8 cellular contexts compared by ENCODE assay signal in the genomic region with DNA sequence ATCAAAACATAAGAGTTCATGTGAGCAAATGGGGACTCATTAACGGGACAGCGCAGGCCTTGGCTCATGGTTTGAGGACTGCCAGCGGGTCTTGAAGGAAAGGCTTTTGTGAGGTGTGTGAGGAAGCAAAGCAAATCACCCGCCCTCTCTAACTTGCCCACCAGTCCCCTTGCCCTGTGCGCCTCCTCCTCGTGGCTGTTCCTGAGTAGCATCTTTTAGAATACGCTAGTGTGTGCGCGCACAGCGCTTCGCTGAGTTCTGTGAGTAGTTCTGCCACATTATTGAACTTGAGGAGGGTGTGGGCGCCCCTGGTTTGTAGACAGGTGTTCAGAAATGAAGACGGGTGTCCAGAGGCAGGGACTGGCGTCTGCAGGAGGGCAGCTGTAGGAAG.
DNase-seq lines count a peak whose midpoint lies in the region; ATAC-seq and TF ChIP-seq lines count a peak whose summit lies in the region.
"Not testable (repeated sequence)": the region's sequence is repeated elsewhere in the genome, so short reads cannot be mapped to it uniquely, and the experiment has no call there.

No MANE protein-coding gene starts in this region.

- H3K27ac Mint-ChIP-seq in WTC11 (peak overlapping the region; percentile 41), chondrocyte (ENCODE audit: unreplicated experiment) (peak overlapping the region; percentile 95)

- not testable (repeated sequence) for H3K27me3 Mint-ChIP-seq in WTC11 (ENCODE audit: low read depth); chondrocyte (ENCODE audit: low read depth)

- peak overlapping the region; percentile 71 for H3K4me3 ChIP-seq in fibroblast of the aortic adventitia (ENCODE audit: low read depth, low read length)
- H3K4me3 ChIP-seq in muscle layer of colon (ENCODE audit: low read depth in 1 of 2, low read length in 2 of 2) = peak overlapping the region; percentile 68 to 76
- H3K4me3 ChIP-seq in sigmoid colon = peak overlapping the region; percentile 55 to 73 (median 67)
- peak overlapping the region; percentile 56 to 73 for H3K4me3 ChIP-seq in uterus

- TF ChIP-seq EP300 in sigmoid colon (IDR thresholded peaks at IDR 0.05) = not testable (repeated sequence)

- H3K9ac ChIP-seq in muscle layer of colon (ENCODE audit: low read length) = peak overlapping the region; percentile 44

- DNase-seq in G401 (ENCODE audit: low spot score) (peak; percentile 35), WTC11 (ENCODE audit: low spot score) (peak; percentile 38), fibroblast of the aortic adventitia (ENCODE audit: low read depth) (peak; percentile 9), iPS-NIHi7 (ENCODE audit: extremely low spot score) (peak; percentile 26)
- DNase-seq in chondrocyte (ENCODE audit: low spot score); sigmoid colon; uterus: not testable (repeated sequence)

- 41 to 55% methylated on average over 14 of the region's 14 CpGs for WGBS in sigmoid colon, 2 donors

- H3K27ac ChIP-seq in muscle layer of colon (ENCODE audit: low read depth, low read length) = not testable (repeated sequence)
- H3K27ac ChIP-seq in sigmoid colon (peak overlapping the region; percentile 78 to 86 (median 84)), uterus (peak overlapping the region; percentile 54 to 67)

- ATAC-seq in WTC11 = peak; percentile 11

- H3K9me3 Mint-ChIP-seq in WTC11 = not testable (repeated sequence)
- H3K9me3 Mint-ChIP-seq in chondrocyte (ENCODE audit: low read depth) = peaks cover 14% of the 10 kb centered on the region

- TF ChIP-seq POLR2A in sigmoid colon (IDR thresholded peaks at IDR 0.05); uterus (IDR thresholded peaks at IDR 0.05): not testable (repeated sequence)

- not testable (repeated sequence) for H3K36me3 ChIP-seq in muscle layer of colon (ENCODE audit: insufficient read depth, low read length); sigmoid colon; uterus

- CTCF ChIA-PET in WTC11 (lab: Charles Lee) = interaction anchor here (1.2 kb wide), 1 partner anchor 89 kb away, joined by 3 read pairs; the partner anchor contains the start of gene ZNF718

- H3K27me3 ChIP-seq in muscle layer of colon (ENCODE audit: control insufficient read depth in 1 of 2, insufficient read depth in 2 of 2, low read length in 2 of 2); sigmoid colon; uterus: not testable (repeated sequence)

- in situ Hi-C loops in G401 (cut with HindIII; ENCODE audit: low sequenced_read_pairs) = not testable (repeated sequence)

- H3K4me3 Mint-ChIP-seq in WTC11 (peak overlapping the region; percentile 89), chondrocyte (ENCODE audit: unreplicated experiment) (peak overlapping the region; percentile 76)

- H3K4me1 ChIP-seq in muscle layer of colon (ENCODE audit: insufficient read depth, low read length); uterus: not testable (repeated sequence)
- peaks cover 0 to 11% (median 8%) of the 10 kb centered on the region in 4 donors for H3K4me1 ChIP-seq in sigmoid colon

- intact Hi-C loops in sigmoid colon (cut with DNase I) = loop anchor here (2.0 kb wide), 1 partner anchor 30 kb away; no protein-coding TSS in a partner anchor
- intact Hi-C loops in uterus (cut with DNase I; ENCODE audit: low total_unique reads) = not testable (repeated sequence)

- peaks cover 21% of the 10 kb centered on the region for H3K36me3 Mint-ChIP-seq in WTC11
- H3K36me3 Mint-ChIP-seq in chondrocyte (ENCODE audit: low read depth) = not testable (repeated sequence)

- peaks cover 56% of the 10 kb centered on the region for H3K4me1 Mint-ChIP-seq in WTC11
- peaks cover 11% of the 10 kb centered on the region for H3K4me1 Mint-ChIP-seq in chondrocyte (ENCODE audit: low read depth)

- not testable (repeated sequence) for TF ChIP-seq CTCF in WTC11 (IDR thresholded peaks at IDR 0.05); chondrocyte (IDR thresholded peaks at IDR 0.05); fibroblast of the aortic adventitia (IDR thresholded peaks at IDR 0.05; ENCODE audit: insufficient read depth, low read length); sigmoid colon (IDR thresholded peaks at IDR 0.05); uterus (IDR thresholded peaks at IDR 0.05)

- H3K9me3 ChIP-seq in muscle layer of colon (ENCODE audit: low read length); uterus: not testable (repeated sequence)
- peaks cover 0 to 16% (median 0%) of the 10 kb centered on the region in 4 donors for H3K9me3 ChIP-seq in sigmoid colon

- POLR2A ChIA-PET in WTC11 (lab: Charles Lee) = interaction anchor here (1.9 kb wide), 1 partner anchor 88 kb away, joined by 9 read pairs; the partner anchor contains the start of gene ZNF718

TF ChIP-seq in WTC11, 78 proteins besides CTCF, POLR2A, EP300 and RAD21:
- TF ChIP-seq USF1 (CRISPR knock-in tag; IDR thresholded peaks at IDR 0.05) = 0 out of 2 replicates have a peak, but pooled peaks have one; percentile 13
- TF ChIP-seq ESRRA (CRISPR knock-in tag; IDR thresholded peaks at IDR 0.05; ENCODE audit: borderline replicate concordance) = 0 out of 2 replicates have a peak, but pooled peaks have one; percentile 6
- TF ChIP-seq TEAD1 (CRISPR knock-in tag; IDR thresholded peaks at IDR 0.05) = 0 out of 2 replicates have a peak, but pooled peaks have one; percentile 12
- peak; percentile 44; the same call in 1 of the 2 replicates for TF ChIP-seq SMAD3 (CRISPR knock-in tag; IDR thresholded peaks at IDR 0.05; ENCODE audit: borderline replicate concordance)
